In the genomic region with DNA sequence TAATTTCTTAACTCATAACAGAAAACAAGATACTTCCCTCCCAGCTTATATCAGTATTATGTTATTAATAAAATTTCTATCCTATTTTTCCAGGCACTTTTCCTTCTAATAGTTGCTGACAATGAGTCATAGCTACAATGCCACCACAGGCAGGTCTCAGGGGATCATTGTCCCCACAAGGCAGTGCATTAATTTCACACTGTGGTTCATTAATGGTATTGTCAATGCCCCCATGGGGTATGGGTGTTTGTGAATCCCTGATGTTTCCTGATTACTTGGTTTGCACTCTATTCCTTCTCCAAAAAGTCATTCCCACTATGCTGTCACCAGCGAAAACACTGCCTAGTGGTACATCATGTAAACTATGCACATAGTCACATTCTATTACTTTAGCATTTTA, we compare ENCODE assay signal across 18 cellular contexts.
DNase-seq lines count a peak whose midpoint lies in the region; ATAC-seq, FAIRE-seq and TF ChIP-seq lines count a peak whose summit lies in the region.
"Had no signal": no experiment of that assay in that cellular context is flagged by ENCODE, and none has a peak within 500 bp of the region (broad histone marks: within the 10 kb centered on the region; RNA-seq: fewer than 3 reads in every experiment).

No MANE protein-coding gene starts in this region.

- no TSS peak for BruUV-seq in A673 (replicated peaks; lab: Mats Ljungman, UMichigan)
- no TSS peak for BruUV-seq in GM12878 (replicated peaks; lab: Mats Ljungman, UMichigan)

- H2AFZ ChIP-seq in GM12878 (ENCODE audit: control insufficient read depth, low read depth, low read length) = no peak overlapping the region

- 24% methylated on average over 1 of the region's 1 CpG for WGBS in GM12878 (ENCODE audit: insufficient coverage, insufficient replicate concordance, low lambda C conversion rate, missing lambda C conversion rate)
- no CpG with 5 or more reads among the region's 1 CpG for WGBS in mesendoderm (ENCODE audit: extremely low coverage, insufficient coverage, low lambda C conversion rate)
- WGBS in pancreas, 2 donors = 84 to 86% methylated on average over 1 of the region's 1 CpG

- no peak overlapping the region for H3K4me2 ChIP-seq in GM12878 (ENCODE audit: control insufficient read depth, insufficient read depth)
- no peak overlapping the region for H3K4me2 ChIP-seq in mesendoderm (ENCODE audit: low read length)

- H3K9me3 ChIP-seq in A673 (ENCODE audit: low read depth, low read length, poor library complexity, severe bottlenecking) (no peaks in the 10 kb centered on the region), GM12878 (replicated peaks; ENCODE audit: control insufficient read depth, insufficient read depth, low read length) (no peaks in the 10 kb centered on the region), pancreas (no peaks in the 10 kb centered on the region)
- H3K9me3 ChIP-seq: BE2C had no signal

- no peak for TF ChIP-seq POLR2A in GM12878 (IDR thresholded peaks at IDR 0.05; ENCODE audit: low read depth, low read length)

- H3K23ac ChIP-seq in mesendoderm (ENCODE audit: low read length) = no peak overlapping the region

- H3K36me3 ChIP-seq in A673 (ENCODE audit: insufficient read depth, low read length, poor library complexity, severe bottlenecking) = no peaks in the 10 kb centered on the region
- H3K36me3 ChIP-seq in H7 (replicated peaks; ENCODE audit: control insufficient read depth, insufficient read depth, low read length) = no peaks in the 10 kb centered on the region
- no peaks in the 10 kb centered on the region for H3K36me3 ChIP-seq in GM12878 (ENCODE audit: control insufficient read depth in 2 of 2, insufficient read depth in 2 of 2, low read length in 1 of 2)
- no peaks in the 10 kb centered on the region for H3K36me3 ChIP-seq in mesendoderm (ENCODE audit: control insufficient read depth, insufficient read depth, low read length)
- no peaks in the 10 kb centered on the region for H3K36me3 ChIP-seq in pancreas
- H3K36me3 ChIP-seq: BE2C had no signal

- H3K18ac ChIP-seq in mesendoderm (ENCODE audit: low read length) = no peak overlapping the region

- H3K4me1 ChIP-seq in A673 (ENCODE audit: insufficient read depth, low read length, poor library complexity, severe bottlenecking) = no peaks in the 10 kb centered on the region
- no peaks in the 10 kb centered on the region for H3K4me1 ChIP-seq in GM12878 (ENCODE audit: control insufficient read depth, insufficient read depth, low read length)
- H3K4me1 ChIP-seq in mesendoderm (ENCODE audit: control insufficient read depth, low read depth, low read length) = no peaks in the 10 kb centered on the region
- H3K4me1 ChIP-seq in pancreas = no peaks in the 10 kb centered on the region
- H3K4me1 ChIP-seq: BE2C had no signal

- no peak overlapping the region for H2BK120ac ChIP-seq in mesendoderm (ENCODE audit: low read depth, low read length)

- no peak overlapping the region for H2AK5ac ChIP-seq in mesendoderm (ENCODE audit: low read length)

- no peak for TF ChIP-seq EP300 in GM12878 (IDR thresholded peaks at IDR 0.05; ENCODE audit: borderline replicate concordance in 1 of 2, control insufficient read depth in 1 of 2, low read depth in 2 of 2, low read length in 2 of 2)

- in situ Hi-C loops in GM12878 (cut with MboI) = no loop called here

- H2BK15ac ChIP-seq in mesendoderm (replicated peaks; ENCODE audit: low read depth) = no peak overlapping the region

- H3K79me2 ChIP-seq in GM12878 (ENCODE audit: control insufficient read depth, insufficient read depth, low read length) (no peaks in the 10 kb centered on the region), mesendoderm (ENCODE audit: control insufficient read depth, insufficient read depth, low read length) (no peaks in the 10 kb centered on the region)

- DNase-seq in A673 (ENCODE audit: low spot score) (peak; percentile 9), H7 (peak; percentile 3), GM12878 (ENCODE audit: low read depth, low spot score) (no peak), mesendoderm (peak; percentile 16), HCEC 1CT (no peak), pancreas (no peak), GF-D8 (lab: John Stamatoyannopoulos, UW) (no peak)
- DNase-seq: 8988T; ACHN; BE2C; CD4-positive, alpha-beta memory T cell; DND-41; GDM1 had no signal

- TF ChIP-seq RAD21 in GM12878 (IDR thresholded peaks at IDR 0.05; ENCODE audit: insufficient read depth, low read depth, low read length) = no peak

- H4K8ac ChIP-seq in mesendoderm (ENCODE audit: low read depth, low read length) = no peak overlapping the region

- H3K4me3 ChIP-seq in A673 (ENCODE audit: low read depth, low read length, poor library complexity, severe bottlenecking) = no peak overlapping the region
- no peak overlapping the region for H3K4me3 ChIP-seq in H7 (ENCODE audit: insufficient read depth, low read depth, low read length)
- H3K4me3 ChIP-seq in GM12878 = no peak overlapping the region
- no peak overlapping the region for H3K4me3 ChIP-seq in mesendoderm (ENCODE audit: low read length)
- H3K4me3 ChIP-seq in pancreas = no peak overlapping the region

- no peaks in the 10 kb centered on the region for H3K79me1 ChIP-seq in mesendoderm (ENCODE audit: low read length)

- H4K5ac ChIP-seq in mesendoderm (ENCODE audit: low read length) = no peak overlapping the region

- H2BK5ac ChIP-seq in mesendoderm (ENCODE audit: low read length) = no peak overlapping the region

- H3K27me3 ChIP-seq in A673 (replicated peaks; ENCODE audit: insufficient read depth, low read depth, low read length, poor library complexity) = no peaks in the 10 kb centered on the region
- no peaks in the 10 kb centered on the region for H3K27me3 ChIP-seq in H7 (ENCODE audit: control insufficient read depth, insufficient read depth, low read length)
- H3K27me3 ChIP-seq in GM12878 (replicated peaks in 1 of 2; ENCODE audit: control insufficient read depth in 2 of 2, insufficient read depth in 2 of 2, low read length in 1 of 2) = no peaks in the 10 kb centered on the region; a peak in 1 of 4 replicates
- H3K27me3 ChIP-seq in mesendoderm (ENCODE audit: insufficient read depth, low read length, poor library complexity) = no peaks in the 10 kb centered on the region
- H3K27me3 ChIP-seq in pancreas = no peaks in the 10 kb centered on the region
- H3K27me3 ChIP-seq: BE2C had no signal

- H3K9ac ChIP-seq in GM12878 (ENCODE audit: control insufficient read depth, insufficient read depth, low read length) (no peak overlapping the region), mesendoderm (ENCODE audit: low read length) (no peak overlapping the region)

- H3K4ac ChIP-seq in mesendoderm (ENCODE audit: low read depth, low read length) = no peak overlapping the region

- no peak for TF ChIP-seq CTCF in A673 (conservative IDR thresholded peaks at IDR 0.05; ENCODE audit: low read depth, low read length)
- no peak for TF ChIP-seq CTCF in GM12878 (IDR thresholded peaks at IDR 0.05 in 2 of 3, conservative IDR thresholded peaks at IDR 0.05 in 1 of 3; ENCODE audit: control insufficient read depth in 2 of 3, extremely low read depth in 1 of 3, insufficient read depth in 1 of 3, low read depth in 3 of 3, low read length in 3 of 3)
- no peak for TF ChIP-seq CTCF in pancreas (IDR thresholded peaks at IDR 0.05)

- intact Hi-C loops in A673 (cut with micrococcal nuclease; ENCODE audit: unreplicated experiment) = no loop called here
- intact Hi-C loops in GM12878 (cut with micrococcal nuclease; ENCODE audit: unreplicated experiment) = no loop called here
- intact Hi-C loops in pancreas (cut with DNase I) = no loop called here

- CTCF ChIA-PET in A673 (lab: Charles Lee) (no interaction called here), GM12878 (lab: Yijun Ruan, JAX) (interaction anchor here (1.1 to 1.5 kb wide), 2 partner anchors 9 to 139 kb away, joined by 3 read pairs; no protein-coding TSS in a partner anchor)

- SMC1A ChIA-PET in GM12878 (lab: Charles Lee; ENCODE audit: uncharacterized antibody, unreplicated experiment) = no interaction called here

- H4K20me1 ChIP-seq in GM12878 (ENCODE audit: control insufficient read depth, insufficient read depth) = no peaks in the 10 kb centered on the region

- POLR2A ChIA-PET in A673 (lab: Charles Lee; ENCODE audit: low non-redundant PET) = no interaction called here
- POLR2A ChIA-PET in GM12878 (lab: Charles Lee) = interaction anchor here (0.6 kb wide), 1 partner anchor 1437 kb away, joined by 4 read pairs; no protein-coding TSS in a partner anchor

- FAIRE-seq in GM12878 (lab: Jason Lieb, UNC) = no peak
- FAIRE-seq in pancreas (lab: Jason Lieb, UNC) = no peak
- FAIRE-seq: GM18507, H54, HTR-8/SVneo had no signal

- RAD21 ChIA-PET in GM12878 (lab: Charles Lee; ENCODE audit: unreplicated experiment) = no interaction called here

- no peak overlapping the region for H3K56ac ChIP-seq in mesendoderm (ENCODE audit: low read length)

- ATAC-seq in GM12878 (no peak), GM21825 (IDR thresholded peaks at IDR 0.05; ENCODE audit: unreplicated experiment) (no peak), pancreas (no peak)

- H3K27ac ChIP-seq in A673 (ENCODE audit: low read depth, low read length, poor library complexity, severe bottlenecking) = no peak overlapping the region
- no peak overlapping the region for H3K27ac ChIP-seq in GM12878 (ENCODE audit: control insufficient read depth, insufficient read depth)
- no peak overlapping the region for H3K27ac ChIP-seq in mesendoderm (ENCODE audit: low read depth, low read length)
- no peak overlapping the region for H3K27ac ChIP-seq in pancreas
- H3K27ac ChIP-seq: C4-2B had no signal

TF ChIP-seq in GM12878, 131 proteins besides CTCF, POLR2A, EP300 and RAD21:
- TF ChIP-seq MTA2 (IDR thresholded peaks at IDR 0.05; ENCODE audit: low read depth) (peak; percentile 66), HDAC6 (IDR thresholded peaks at IDR 0.05; ENCODE audit: unreplicated experiment) (no peak), MEF2B (IDR thresholded peaks at IDR 0.05; ENCODE audit: partially characterized antibody, poor library complexity, severe bottlenecking) (peak; percentile 74), CHD1 (IDR thresholded peaks at IDR 0.05; ENCODE audit: low read depth, low read length) (no peak), IKZF2 (IDR thresholded peaks at IDR 0.05) (peak; percentile 45 to 60; a peak in 1 of 4 replicates)
- TF ChIP-seq, protein P1, sequence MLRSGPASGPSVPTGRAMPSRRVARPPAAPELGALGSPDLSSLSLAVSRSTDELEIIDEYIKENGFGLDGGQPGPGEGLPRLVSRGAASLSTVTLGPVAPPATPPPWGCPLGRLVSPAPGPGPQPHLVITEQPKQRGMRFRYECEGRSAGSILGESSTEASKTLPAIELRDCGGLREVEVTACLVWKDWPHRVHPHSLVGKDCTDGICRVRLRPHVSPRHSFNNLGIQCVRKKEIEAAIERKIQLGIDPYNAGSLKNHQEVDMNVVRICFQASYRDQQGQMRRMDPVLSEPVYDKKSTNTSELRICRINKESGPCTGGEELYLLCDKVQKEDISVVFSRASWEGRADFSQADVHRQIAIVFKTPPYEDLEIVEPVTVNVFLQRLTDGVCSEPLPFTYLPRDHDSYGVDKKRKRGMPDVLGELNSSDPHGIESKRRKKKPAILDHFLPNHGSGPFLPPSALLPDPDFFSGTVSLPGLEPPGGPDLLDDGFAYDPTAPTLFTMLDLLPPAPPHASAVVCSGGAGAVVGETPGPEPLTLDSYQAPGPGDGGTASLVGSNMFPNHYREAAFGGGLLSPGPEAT (IDR thresholded peaks at IDR 0.05; ENCODE audit: low read depth) = no peak
TF ChIP-seq in GM12878: peak in this region for 3.

Comparison
In these comparisons a context has a peak if more than half of its experiments do, and no peak if none do; other contexts are left out.
1. DNase-seq: peak in A673 (single experiment), H7 (single experiment) and mesendoderm (single experiment); none in GM12878 (single experiment), HCEC 1CT (single experiment), pancreas (0 of 6) and GF-D8 (single experiment).